In the genomic region with DNA sequence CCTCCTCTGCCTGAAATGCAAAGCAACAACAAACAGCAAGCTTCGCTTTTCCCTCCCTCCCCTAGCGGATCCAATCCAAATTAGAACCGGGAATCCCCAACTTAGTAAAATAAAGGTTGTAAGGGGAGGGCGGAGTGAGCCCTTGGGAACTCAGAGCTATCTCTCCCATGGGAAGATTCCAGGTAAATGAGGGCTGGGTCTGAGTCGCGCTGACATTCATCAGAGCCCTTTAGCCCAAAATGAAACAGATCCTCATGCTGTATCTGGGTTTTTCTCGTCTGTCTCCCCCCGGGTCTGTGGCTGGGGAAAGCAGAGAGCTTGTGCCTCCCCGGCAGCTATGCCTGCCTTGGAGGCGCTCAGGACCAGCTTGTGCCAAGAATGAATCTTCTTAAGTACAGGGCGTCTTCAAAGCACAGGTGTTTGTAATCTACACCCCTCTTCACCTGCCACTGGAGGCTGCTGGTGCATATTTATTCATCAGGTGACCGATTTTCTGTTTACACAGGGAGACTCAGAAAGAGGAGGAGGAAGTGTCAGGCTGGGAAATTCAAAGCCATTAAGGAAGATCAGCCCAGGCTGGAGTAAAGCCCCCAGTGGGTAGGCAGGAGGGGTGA, we compare ENCODE assay signal across 8 cellular contexts. TPM values are rescaled to one million over a fixed set of nuclear protein-coding genes. Genes with fewer than 3 reads are reported as not detected.
DNase-seq lines count a peak whose midpoint lies in the region; ATAC-seq, FAIRE-seq and TF ChIP-seq lines count a peak whose summit lies in the region.

No MANE protein-coding gene starts in this region.

- 20 to 41% methylated on average over 12 of the region's 12 CpGs for WGBS in tibial nerve, 2 donors

- H3K79me2 ChIP-seq in Loucy (ENCODE audit: insufficient read depth, low read length): peaks cover 84% of the 10 kb centered on the region

- H3F3A ChIP-seq in Loucy (ENCODE audit: low read depth): peaks cover 4% of the 10 kb centered on the region

- TF ChIP-seq CTCF in Loucy (conservative IDR thresholded peaks at IDR 0.05; ENCODE audit: low read length) (no peak), kidney (IDR thresholded peaks at IDR 0.05; ENCODE audit: borderline replicate concordance, extremely low read depth, insufficient read depth) (no peak), tibial nerve (IDR thresholded peaks at IDR 0.05) (peak in 1 of 5 experiments; percentile 2)

- H3K4me3 ChIP-seq in Loucy (ENCODE audit: low read length, poor library complexity, severe bottlenecking) (peak overlapping the region; percentile 98), kidney (ENCODE audit: low read length in 2 of 2) (peak overlapping the region; percentile 39 to 73), tibial nerve (peak overlapping the region in 2 of 4 donors; percentile 23 to 92)

- H3K9me3 ChIP-seq in Loucy (ENCODE audit: insufficient read depth, low read depth, low read length) (no peaks in the 10 kb centered on the region), kidney (ENCODE audit: control insufficient read depth in 1 of 2, low read length in 2 of 2) (no peaks in the 10 kb centered on the region), tibial nerve (no peaks in the 10 kb centered on the region)

- no peak overlapping the region for H2AFZ ChIP-seq in Loucy (ENCODE audit: low read length)

- no peaks in the 10 kb centered on the region for H3K9me3 Mint-ChIP-seq in activated naive CD4-positive, alpha-beta T cell treated with anti-CD3 and anti-CD28 coated beads, Interleukin-2, amount 50 U/mL, for 72 hours

- H3K27me3 ChIP-seq in Loucy (ENCODE audit: insufficient read depth, low read length, poor library complexity, severe bottlenecking) (peaks cover 6% of the 10 kb centered on the region), tibial nerve (no peaks in the 10 kb centered on the region)

- H4K20me1 ChIP-seq in Loucy (ENCODE audit: insufficient read depth, low read length, poor library complexity, severe bottlenecking): peaks cover 65% of the 10 kb centered on the region

- FAIRE-seq in kidney (lab: Jason Lieb, UNC): no peak

- no peaks in the 10 kb centered on the region for H3K9me2 ChIP-seq in Loucy (replicated peaks; ENCODE audit: low read depth, low read length)

- H3K9ac ChIP-seq in Loucy (ENCODE audit: low read depth, low read length, poor library complexity, severe bottlenecking): peak overlapping the region; percentile 100
- peak overlapping the region; percentile 20 to 71 for H3K9ac ChIP-seq in kidney (ENCODE audit: low read length in 2 of 2)

- H3K36me3 ChIP-seq in Loucy (ENCODE audit: insufficient read depth, low read length) (no peaks in the 10 kb centered on the region), kidney (ENCODE audit: control insufficient read depth in 1 of 2, insufficient read depth in 2 of 2, low read length in 2 of 2) (no peaks in the 10 kb centered on the region), tibial nerve (no peaks in the 10 kb centered on the region)

- peak overlapping the region; percentile 7 to 90 for H3K27ac Mint-ChIP-seq in activated naive CD4-positive, alpha-beta T cell treated with anti-CD3 and anti-CD28 coated beads, Interleukin-2, amount 50 U/mL, for 72 hours

- peak overlapping the region; percentile 89 to 96 for H3K27ac ChIP-seq in kidney (ENCODE audit: low read depth in 2 of 2, low read length in 2 of 2)
- peak overlapping the region in 3 of 4 donors; percentile 88 to 91 (median 89) for H3K27ac ChIP-seq in tibial nerve

- ATAC-seq in activated naive CD4-positive, alpha-beta T cell treated with anti-CD3 and anti-CD28 coated beads, Interleukin-2, amount 50 U/mL, for 72 hours: no peak
- ATAC-seq in GM21619 (IDR thresholded peaks at IDR 0.05; ENCODE audit: unreplicated experiment) (no peak), HG02938 (IDR thresholded peaks at IDR 0.05; ENCODE audit: unreplicated experiment) (no peak)

- no peak for TF ChIP-seq EP300 in tibial nerve (IDR thresholded peaks at IDR 0.05)

- H3K4me1 ChIP-seq in Loucy (ENCODE audit: insufficient read depth, low read length, poor library complexity, severe bottlenecking): peaks cover 42% of the 10 kb centered on the region
- H3K4me1 ChIP-seq in kidney (ENCODE audit: control insufficient read depth in 1 of 2, insufficient read depth in 1 of 2, low read depth in 1 of 2, low read length in 2 of 2): peaks cover 38 to 41% of the 10 kb centered on the region in 2 donors
- H3K4me1 ChIP-seq in tibial nerve: peaks cover 0 to 75% (median 23%) of the 10 kb centered on the region in 4 donors

- intact Hi-C loops in kidney (cut with DNase I): no loop called here

- peak; percentile 64 for DNase-seq in DMS 273 (lab: John Stamatoyannopoulos, UW; ENCODE audit: unreplicated experiment)
- no peak for DNase-seq in activated naive CD4-positive, alpha-beta T cell treated with anti-CD3 and anti-CD28 coated beads, Interleukin-2, amount 50 U/mL, for 72 hours (ENCODE audit: low spot score in 2 of 2)
- no peak for DNase-seq in kidney
- no peak for DNase-seq in tibial nerve (ENCODE audit: low spot score in 2 of 2)
- no peak for DNase-seq in AML-193 (lab: John Stamatoyannopoulos, UW)

- peak overlapping the region; percentile 95 for H3K4me2 ChIP-seq in Loucy (ENCODE audit: low read depth, low read length, poor library complexity, severe bottlenecking)

- peaks cover 0 to 8% of the 10 kb centered on the region in 2 donors for H3K36me3 Mint-ChIP-seq in activated naive CD4-positive, alpha-beta T cell treated with anti-CD3 and anti-CD28 coated beads, Interleukin-2, amount 50 U/mL, for 72 hours

- no peak for TF ChIP-seq POLR2A in tibial nerve (IDR thresholded peaks at IDR 0.05)

RNA-seq across cellular contexts. Expression of gene GSE1, which starts 55.0 kb away (rescaled TPM):
- 10 to 100 TPM; 18.5 to 27.9 TPM for total RNA-seq in activated naive CD4-positive, alpha-beta T cell treated with anti-CD3 and anti-CD28 coated beads, Interleukin-2, amount 50 U/mL, for 72 hours
- total RNA-seq in kidney (92.8 TPM), tibial nerve (100 to 1,000 TPM in 1 of 4 donors, 10 to 100 TPM in 3; 65.1 to 147 (median 83.5) TPM)
- 9.5 TPM for polyA plus RNA-seq in kidney (ENCODE audit: insufficient read depth, low read depth, low replicate concordance)
